Comparison of ENCODE assay signal across 1 cellular context in the genomic region with DNA sequence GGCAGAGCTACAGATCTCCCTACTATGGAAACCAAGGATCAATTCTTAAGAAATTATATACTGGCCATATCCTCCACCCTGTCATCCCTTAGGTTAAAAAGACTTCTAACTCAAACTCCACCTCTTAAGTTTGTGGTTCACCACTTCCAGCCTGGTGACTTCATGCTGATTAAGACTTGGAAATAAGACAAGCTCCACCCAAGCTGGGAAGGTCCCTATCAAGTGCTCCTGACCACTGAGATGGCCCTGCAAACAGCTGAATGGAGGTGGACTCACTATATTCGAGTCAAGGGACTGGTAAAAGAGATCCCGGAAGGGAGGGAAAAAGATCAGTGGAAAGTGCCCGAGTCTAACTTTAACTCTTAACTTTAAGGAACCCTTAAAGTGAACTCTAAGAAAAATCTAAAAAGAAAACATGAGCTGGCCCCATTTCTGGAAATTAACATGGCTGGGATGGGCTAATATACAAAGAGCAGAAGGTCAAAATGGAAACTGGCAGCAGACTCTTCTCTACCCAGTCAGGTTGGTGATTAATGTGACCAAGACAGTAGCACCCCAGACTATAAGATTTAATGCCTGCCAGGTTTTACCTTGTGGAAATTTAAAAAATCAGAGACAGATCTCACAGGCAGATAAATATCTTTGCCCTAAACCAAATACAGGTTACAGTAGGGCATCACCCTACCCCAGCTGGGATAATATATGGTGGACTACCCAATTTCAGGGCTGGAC.
TF ChIP-seq lines count a peak whose summit lies in the region.

No MANE protein-coding gene starts in this region.

TF ChIP-seq in GM12878, 131 proteins besides CTCF, POLR2A, EP300 and RAD21 (continued from another document and continues in another):
- TF ChIP-seq HSF1 (IDR thresholded peaks at IDR 0.05; ENCODE audit: low read depth, low read length), result no peak
- TF ChIP-seq BHLHE40 (IDR thresholded peaks at IDR 0.05; ENCODE audit: borderline replicate concordance in 1 of 2, low read depth in 2 of 2, low read length in 1 of 2), result peak; percentile 22 to 32; a peak in 2 of 4 replicates
- peak; percentile 73; the same call in 1 of the 2 replicates for TF ChIP-seq MTA2 (IDR thresholded peaks at IDR 0.05; ENCODE audit: low read depth)
- TF ChIP-seq JUND (IDR thresholded peaks at IDR 0.05; ENCODE audit: low read depth, low read length), result no peak
- TF ChIP-seq PML (IDR thresholded peaks at IDR 0.05; ENCODE audit: low read length), result peak; percentile 61; the same call in 1 of the 2 replicates
- TF ChIP-seq SMARCA5 (IDR thresholded peaks at IDR 0.05), result no peak
- TF ChIP-seq DPF2 (IDR thresholded peaks at IDR 0.05), result peak; percentile 68
- TF ChIP-seq, protein P1, sequence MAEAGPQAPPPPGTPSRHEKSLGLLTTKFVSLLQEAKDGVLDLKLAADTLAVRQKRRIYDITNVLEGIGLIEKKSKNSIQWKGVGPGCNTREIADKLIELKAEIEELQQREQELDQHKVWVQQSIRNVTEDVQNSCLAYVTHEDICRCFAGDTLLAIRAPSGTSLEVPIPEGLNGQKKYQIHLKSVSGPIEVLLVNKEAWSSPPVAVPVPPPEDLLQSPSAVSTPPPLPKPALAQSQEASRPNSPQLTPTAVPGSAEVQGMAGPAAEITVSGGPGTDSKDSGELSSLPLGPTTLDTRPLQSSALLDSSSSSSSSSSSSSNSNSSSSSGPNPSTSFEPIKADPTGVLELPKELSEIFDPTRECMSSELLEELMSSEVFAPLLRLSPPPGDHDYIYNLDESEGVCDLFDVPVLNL (IDR thresholded peaks at IDR 0.05; ENCODE audit: low read depth, low read length), result no peak
- TF ChIP-seq NR2C1 (IDR thresholded peaks at IDR 0.05), result no peak
- TF ChIP-seq CREB1 (IDR thresholded peaks at IDR 0.05; ENCODE audit: low read depth), result peak; percentile 43; the same call in 1 of the 2 replicates
- no peak for TF ChIP-seq RFX5 (IDR thresholded peaks at IDR 0.05; ENCODE audit: low read depth, low read length)
- TF ChIP-seq TAF1 (IDR thresholded peaks at IDR 0.05; ENCODE audit: borderline replicate concordance, low read depth, low read length), result no peak
- TF ChIP-seq TBL1XR1 (IDR thresholded peaks at IDR 0.05; ENCODE audit: low read depth, low read length), result 0 out of 2 replicates have a peak, but pooled peaks have one; percentile 50
- no peak for TF ChIP-seq RCOR1 (conservative IDR thresholded peaks at IDR 0.05; ENCODE audit: low read depth, low read length)
- TF ChIP-seq BRCA1 (IDR thresholded peaks at IDR 0.05; ENCODE audit: low read depth, low read length), result no peak
- no peak for TF ChIP-seq KLF5 (IDR thresholded peaks at IDR 0.05; ENCODE audit: partially characterized antibody)
- TF ChIP-seq ZBTB4 (CRISPR knock-in tag; IDR thresholded peaks at IDR 0.05), result no peak
- no peak for TF ChIP-seq FOS (IDR thresholded peaks at IDR 0.05; ENCODE audit: borderline replicate concordance, extremely low read depth, insufficient read length)
- peak; percentile 64 for TF ChIP-seq IRF4 (IDR thresholded peaks at IDR 0.05; ENCODE audit: low read depth, low read length)
- TF ChIP-seq, protein P2, sequence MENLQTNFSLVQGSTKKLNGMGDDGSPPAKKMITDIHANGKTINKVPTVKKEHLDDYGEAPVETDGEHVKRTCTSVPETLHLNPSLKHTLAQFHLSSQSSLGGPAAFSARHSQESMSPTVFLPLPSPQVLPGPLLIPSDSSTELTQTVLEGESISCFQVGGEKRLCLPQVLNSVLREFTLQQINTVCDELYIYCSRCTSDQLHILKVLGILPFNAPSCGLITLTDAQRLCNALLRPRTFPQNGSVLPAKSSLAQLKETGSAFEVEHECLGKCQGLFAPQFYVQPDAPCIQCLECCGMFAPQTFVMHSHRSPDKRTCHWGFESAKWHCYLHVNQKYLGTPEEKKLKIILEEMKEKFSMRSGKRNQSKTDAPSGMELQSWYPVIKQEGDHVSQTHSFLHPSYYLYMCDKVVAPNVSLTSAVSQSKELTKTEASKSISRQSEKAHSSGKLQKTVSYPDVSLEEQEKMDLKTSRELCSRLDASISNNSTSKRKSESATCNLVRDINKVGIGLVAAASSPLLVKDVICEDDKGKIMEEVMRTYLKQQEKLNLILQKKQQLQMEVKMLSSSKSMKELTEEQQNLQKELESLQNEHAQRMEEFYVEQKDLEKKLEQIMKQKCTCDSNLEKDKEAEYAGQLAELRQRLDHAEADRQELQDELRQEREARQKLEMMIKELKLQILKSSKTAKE (IDR thresholded peaks at IDR 0.05; ENCODE audit: low read depth, poor library complexity, severe bottlenecking), result peak; percentile 51
- TF ChIP-seq ZBTB40 (IDR thresholded peaks at IDR 0.05; ENCODE audit: borderline replicate concordance), result no peak
- TF ChIP-seq NRF1 (conservative IDR thresholded peaks at IDR 0.05; ENCODE audit: low read depth, low read length), result no peak
- no peak for TF ChIP-seq HDAC6 (IDR thresholded peaks at IDR 0.05; ENCODE audit: unreplicated experiment)
- no peak for TF ChIP-seq REST (IDR thresholded peaks at IDR 0.05; ENCODE audit: low read depth, low read length)
- TF ChIP-seq ASH2L (IDR thresholded peaks at IDR 0.05; ENCODE audit: borderline replicate concordance, low read depth), result no peak
- TF ChIP-seq JUNB (IDR thresholded peaks at IDR 0.05), result peak; percentile 84
- no peak for TF ChIP-seq TCF7 (IDR thresholded peaks at IDR 0.05; ENCODE audit: borderline replicate concordance)
- TF ChIP-seq IKZF1 (conservative IDR thresholded peaks at IDR 0.05), result peak; percentile 66
- peak; percentile 95 for TF ChIP-seq RUNX3 (IDR thresholded peaks at IDR 0.05; ENCODE audit: low read length)
- no peak for TF ChIP-seq ZNF384 (IDR thresholded peaks at IDR 0.05; ENCODE audit: borderline replicate concordance, low read depth, low read length)
- TF ChIP-seq SREBF1 (IDR thresholded peaks at IDR 0.05; ENCODE audit: low read length), result no peak
- no peak for TF ChIP-seq STAT3 (IDR thresholded peaks at IDR 0.05; ENCODE audit: low read depth, low read length)
- TF ChIP-seq, protein P3, sequence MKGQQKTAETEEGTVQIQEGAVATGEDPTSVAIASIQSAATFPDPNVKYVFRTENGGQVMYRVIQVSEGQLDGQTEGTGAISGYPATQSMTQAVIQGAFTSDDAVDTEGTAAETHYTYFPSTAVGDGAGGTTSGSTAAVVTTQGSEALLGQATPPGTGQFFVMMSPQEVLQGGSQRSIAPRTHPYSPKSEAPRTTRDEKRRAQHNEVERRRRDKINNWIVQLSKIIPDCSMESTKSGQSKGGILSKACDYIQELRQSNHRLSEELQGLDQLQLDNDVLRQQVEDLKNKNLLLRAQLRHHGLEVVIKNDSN (IDR thresholded peaks at IDR 0.05; ENCODE audit: borderline replicate concordance, extremely low read length, insufficient read depth, low read depth, low read length), result no peak
- TF ChIP-seq HDAC2 (IDR thresholded peaks at IDR 0.05), result no peak
- TF ChIP-seq MYC (IDR thresholded peaks at IDR 0.05; ENCODE audit: insufficient read depth, insufficient read length, insufficient replicate concordance, low read length, severe bottlenecking), result no peak
- peak in 1 of 2 experiments; percentile 20; a peak in 1 of 4 replicates for TF ChIP-seq CEBPB (IDR thresholded peaks at IDR 0.05; ENCODE audit: borderline replicate concordance in 1 of 2, low read depth in 2 of 2, low read length in 2 of 2)
- no peak for TF ChIP-seq BCLAF1 (IDR thresholded peaks at IDR 0.05)
- peak; percentile 88 for TF ChIP-seq NFIC (IDR thresholded peaks at IDR 0.05; ENCODE audit: low read depth, low read length)
